11 cellular contexts compared by ENCODE assay signal in the genomic region with DNA sequence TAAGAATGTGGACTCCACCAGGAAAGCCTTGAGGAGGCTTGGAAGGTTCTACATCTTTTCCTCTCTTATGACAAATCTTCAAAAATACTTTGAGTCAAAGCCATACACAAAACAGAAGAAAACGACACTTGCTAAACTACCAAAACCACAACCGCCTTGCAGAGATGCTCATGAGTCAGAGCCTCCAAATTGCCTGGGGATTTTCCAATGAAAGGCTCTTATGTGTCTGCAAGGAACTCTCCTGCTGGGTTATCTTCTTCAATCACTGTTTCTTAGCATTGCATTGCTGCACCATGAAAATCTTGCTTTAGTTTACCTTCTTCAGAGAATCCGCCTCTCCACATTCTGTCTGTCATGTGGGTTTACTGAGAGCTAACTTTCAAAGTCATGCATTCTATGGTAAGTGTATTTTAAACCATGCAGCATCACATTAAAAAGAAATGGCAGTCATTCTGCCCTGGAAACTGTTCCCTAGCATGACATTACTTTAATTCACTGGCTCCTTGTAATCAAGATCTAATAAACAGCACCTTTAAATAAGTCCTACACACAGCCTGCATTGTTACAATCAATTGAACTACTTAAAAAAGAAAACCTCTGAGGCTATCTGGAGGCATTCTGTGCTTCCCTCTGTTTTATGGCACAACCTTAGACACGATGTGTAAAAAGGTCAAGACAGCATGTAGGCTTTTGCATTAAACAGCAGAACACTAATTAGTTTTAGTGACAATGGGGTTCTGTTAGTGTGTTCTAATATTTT.
DNase-seq lines count a peak whose midpoint lies in the region; ATAC-seq and TF ChIP-seq lines count a peak whose summit lies in the region.
"Had no signal": no experiment of that assay in that cellular context is flagged by ENCODE, and none has a peak within 500 bp of the region (broad histone marks: within the 10 kb centered on the region; RNA-seq: fewer than 3 reads in every experiment).

No MANE protein-coding gene starts in this region.

- no peak for TF ChIP-seq RAD21 in SK-N-SH (IDR thresholded peaks at IDR 0.05; ENCODE audit: low read length)

- peaks cover 0 to 10% of the 10 kb centered on the region in 2 experiments; a peak in 2 of 4 replicates for H3K4me1 ChIP-seq in SK-N-SH (ENCODE audit: control insufficient read depth in 1 of 2, insufficient read depth in 2 of 2, low read depth in 1 of 2, low read length in 1 of 2)

- DNase-seq in ELR (ENCODE audit: low read depth) (peak; percentile 79), HFF-Myc (ENCODE audit: extremely low read depth, low read depth) (peak; percentile 19), SK-N-SH (no peak), iPS-NIHi7 (ENCODE audit: extremely low spot score) (peak; percentile 38), NCI-H1417 (lab: John Stamatoyannopoulos, UW) (no peak), NCI-H1436 (lab: John Stamatoyannopoulos, UW) (no peak), RKO (ENCODE audit: low spot score) (no peak)
- DNase-seq: glutamatergic neuron; H9; naive thymus-derived CD4-positive, alpha-beta T cell had no signal

- H3K9me2 ChIP-seq in SK-N-SH: no peaks in the 10 kb centered on the region

- H3K4me3 ChIP-seq in HFF-Myc (replicated peaks; ENCODE audit: low read depth, low read length) (no peak overlapping the region), SK-N-SH (ENCODE audit: low read depth in 2 of 2, low read length in 1 of 2) (no peak overlapping the region)

- WGBS in SK-N-SH (ENCODE audit: low lambda C conversion rate): 39% methylated on average over 4 of the region's 4 CpGs

- no peaks in the 10 kb centered on the region for H4K20me1 ChIP-seq in SK-N-SH (ENCODE audit: insufficient read depth)

- peaks cover 14% of the 10 kb centered on the region for H3F3A ChIP-seq in SK-N-SH (replicated peaks; ENCODE audit: insufficient read depth)

- no peaks in the 10 kb centered on the region for H3K9me3 ChIP-seq in SK-N-SH

- no peak for TF ChIP-seq CTCF in HFF-Myc (IDR thresholded peaks at IDR 0.05; ENCODE audit: low read depth, low read length, missing control alignments)
- no peak for TF ChIP-seq CTCF in SK-N-SH (IDR thresholded peaks at IDR 0.05)

- no peak overlapping the region; the same call in 1 of the 2 replicates for H2AFZ ChIP-seq in SK-N-SH (ENCODE audit: low read depth)

- peak overlapping the region; percentile 17; the same call in 1 of the 2 replicates for H3K4me2 ChIP-seq in SK-N-SH

- POLR2A ChIA-PET in SK-N-SH (lab: Yijun Ruan, JAX): no interaction called here

- no peaks in the 10 kb centered on the region for H3K79me2 ChIP-seq in SK-N-SH (ENCODE audit: insufficient read depth)

- peak in 1 of 2 experiments; percentile 49; a peak in 1 of 4 replicates for TF ChIP-seq EP300 in SK-N-SH (IDR thresholded peaks at IDR 0.05; ENCODE audit: borderline replicate concordance in 1 of 2, low read depth in 1 of 2, low read length in 1 of 2)

- CTCF ChIA-PET in SK-N-SH (lab: Yijun Ruan, JAX): no interaction called here

- no peak overlapping the region for H3K9ac ChIP-seq in SK-N-SH

- no peaks in the 10 kb centered on the region for H3K36me3 ChIP-seq in SK-N-SH (replicated peaks in 1 of 2; ENCODE audit: control insufficient read depth in 1 of 2, insufficient read depth in 2 of 2, low read length in 1 of 2)

- no peaks in the 10 kb centered on the region for H3K27me3 ChIP-seq in SK-N-SH (ENCODE audit: insufficient read depth)

- H3K27ac ChIP-seq in SK-N-SH (ENCODE audit: low read depth in 2 of 2, low read length in 1 of 2): peak overlapping the region in 1 of 2 experiments; percentile 16; a peak in 1 of 4 replicates

- no peak for ATAC-seq in GM18907 (IDR thresholded peaks at IDR 0.05; ENCODE audit: unreplicated experiment)
- ATAC-seq: naive thymus-derived CD4-positive, alpha-beta T cell had no signal

TF ChIP-seq in SK-N-SH, 30 proteins besides CTCF, POLR2A, EP300 and RAD21 (continues in another document):
- no peak for TF ChIP-seq EZH2phosphoT487 (IDR thresholded peaks at IDR 0.05; ENCODE audit: borderline replicate concordance, low read depth)
- no peak for TF ChIP-seq RXRA (IDR thresholded peaks at IDR 0.05; ENCODE audit: borderline replicate concordance, low read depth)
- TF ChIP-seq FOSL2 (IDR thresholded peaks at IDR 0.05; ENCODE audit: borderline replicate concordance, low read depth): peak; percentile 72
- TF ChIP-seq, protein P1, sequence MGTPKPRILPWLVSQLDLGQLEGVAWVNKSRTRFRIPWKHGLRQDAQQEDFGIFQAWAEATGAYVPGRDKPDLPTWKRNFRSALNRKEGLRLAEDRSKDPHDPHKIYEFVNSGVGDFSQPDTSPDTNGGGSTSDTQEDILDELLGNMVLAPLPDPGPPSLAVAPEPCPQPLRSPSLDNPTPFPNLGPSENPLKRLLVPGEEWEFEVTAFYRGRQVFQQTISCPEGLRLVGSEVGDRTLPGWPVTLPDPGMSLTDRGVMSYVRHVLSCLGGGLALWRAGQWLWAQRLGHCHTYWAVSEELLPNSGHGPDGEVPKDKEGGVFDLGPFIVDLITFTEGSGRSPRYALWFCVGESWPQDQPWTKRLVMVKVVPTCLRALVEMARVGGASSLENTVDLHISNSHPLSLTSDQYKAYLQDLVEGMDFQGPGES (IDR thresholded peaks at IDR 0.05; ENCODE audit: low read depth, low read length): no peak
- no peak for TF ChIP-seq ZBTB33 (IDR thresholded peaks at IDR 0.05; ENCODE audit: borderline replicate concordance, low read depth)
- TF ChIP-seq, protein P2, sequence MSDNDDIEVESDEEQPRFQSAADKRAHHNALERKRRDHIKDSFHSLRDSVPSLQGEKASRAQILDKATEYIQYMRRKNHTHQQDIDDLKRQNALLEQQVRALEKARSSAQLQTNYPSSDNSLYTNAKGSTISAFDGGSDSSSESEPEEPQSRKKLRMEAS (IDR thresholded peaks at IDR 0.05; ENCODE audit: low read depth): no peak
- no peak for TF ChIP-seq FOXJ3 (CRISPR knock-in tag; IDR thresholded peaks at IDR 0.05)
- TF ChIP-seq REST (IDR thresholded peaks at IDR 0.05; ENCODE audit: low read depth, low read length): no peak
- no peak for TF ChIP-seq MXI1 (IDR thresholded peaks at IDR 0.05; ENCODE audit: low read depth, low read length)
- TF ChIP-seq TEAD4 (IDR thresholded peaks at IDR 0.05; ENCODE audit: borderline replicate concordance, insufficient read depth): peak; percentile 18; the same call in 1 of the 2 replicates
- TF ChIP-seq PBX3 (IDR thresholded peaks at IDR 0.05): peak; percentile 52
- TF ChIP-seq CHD2 (IDR thresholded peaks at IDR 0.05; ENCODE audit: low read length, partially characterized antibody): no peak
- no peak for TF ChIP-seq MEF2A (IDR thresholded peaks at IDR 0.05; ENCODE audit: borderline replicate concordance, low read depth)
- no peak for TF ChIP-seq ELF1 (IDR thresholded peaks at IDR 0.05)
- TF ChIP-seq JUND (IDR thresholded peaks at IDR 0.05): peak; percentile 60
- peak; percentile 69 for TF ChIP-seq TCF12 (IDR thresholded peaks at IDR 0.05)

Comparison
In these comparisons a context has a peak if more than half of its experiments do, and no peak if none do; other contexts are left out.
1. DNase-seq: peak in ELR (single experiment), HFF-Myc (single experiment) and iPS-NIHi7 (single experiment); none in SK-N-SH (single experiment), NCI-H1417 (0 of 3), NCI-H1436 (single experiment) and RKO (single experiment).